ENCODE assay signal across 9 cellular contexts in genomic region chr12:54415223-54415929, GRCh38. TPM values are rescaled to one million over a fixed set of nuclear protein-coding genes. Genes with fewer than 3 reads are reported as not detected.
DNase-seq lines count a peak whose midpoint lies in the region; ATAC-seq and TF ChIP-seq lines count a peak whose summit lies in the region.
"Had no signal": no experiment of that assay in that cellular context is flagged by ENCODE, and none has a peak within 500 bp of the region (broad histone marks: within the 10 kb centered on the region; RNA-seq: fewer than 3 reads in every experiment).

No MANE protein-coding gene starts in this region.

- H3K27ac ChIP-seq in CD4-positive, alpha-beta memory T cell (ENCODE audit: low read depth, low read length): peak overlapping the region; percentile 91
- peak overlapping the region; percentile 5 to 97 (median 88) for H3K27ac ChIP-seq in gastrocnemius medialis

- H3K4me3 Mint-ChIP-seq in CD4-positive, alpha-beta memory T cell: peak overlapping the region; percentile 60 to 98 (median 97)
- H3K4me3 Mint-ChIP-seq in endothelial cell (ENCODE audit: unreplicated experiment): peak overlapping the region; percentile 79

- in situ Hi-C loops in gastrocnemius medialis (cut with MboI; ENCODE audit: low sequenced_read_pairs in 4 of 4): no loop called here

- peaks cover 80% of the 10 kb centered on the region for H3K4me1 ChIP-seq in CD4-positive, alpha-beta memory T cell (ENCODE audit: insufficient read depth, low read length)
- H3K4me1 ChIP-seq in NT2/D1 (ENCODE audit: insufficient read depth, insufficient read length) (peaks cover 13% of the 10 kb centered on the region), gastrocnemius medialis (peaks cover 48 to 56% of the 10 kb centered on the region in 2 donors)

- peaks cover 41 to 89% (median 63%) of the 10 kb centered on the region in 4 donors for H3K4me1 Mint-ChIP-seq in CD4-positive, alpha-beta memory T cell
- peaks cover 64% of the 10 kb centered on the region for H3K4me1 Mint-ChIP-seq in endothelial cell (ENCODE audit: unreplicated experiment)

- H3K27ac Mint-ChIP-seq in CD4-positive, alpha-beta memory T cell: peak overlapping the region; percentile 90 to 99 (median 98)
- peak overlapping the region; percentile 57 for H3K27ac Mint-ChIP-seq in endothelial cell (ENCODE audit: unreplicated experiment)

- CTCF ChIA-PET in CD4-positive, alpha-beta memory T cell (lab: Charles Lee; ENCODE audit: partially characterized antibody): interaction anchor here (0.8 to 14.7 kb wide), 10 partner anchors 9 to 82 kb away, joined by 3 to 379 read pairs (median 6); partner anchors contain the start of gene NCKAP1L

- H3K36me3 Mint-ChIP-seq in CD4-positive, alpha-beta memory T cell: peaks cover 9 to 33% of the 10 kb centered on the region in 2 donors
- peaks cover 24% of the 10 kb centered on the region for H3K36me3 Mint-ChIP-seq in endothelial cell (ENCODE audit: low read depth, unreplicated experiment)

- peak overlapping the region; percentile 26 for H3K9ac ChIP-seq in NT2/D1 (ENCODE audit: insufficient read length, low read depth)

- TF ChIP-seq CTCF in endothelial cell (IDR thresholded peaks at IDR 0.05; ENCODE audit: unreplicated experiment) (no peak), gastrocnemius medialis (IDR thresholded peaks at IDR 0.05 in 4 of 5, conservative IDR thresholded peaks at IDR 0.05 in 1 of 5) (no peak)

- peaks cover 11% of the 10 kb centered on the region for H3K36me3 ChIP-seq in CD4-positive, alpha-beta memory T cell (ENCODE audit: insufficient read depth, low read length)
- peaks cover 50% of the 10 kb centered on the region for H3K36me3 ChIP-seq in NT2/D1 (ENCODE audit: insufficient read depth, insufficient read length, low read length)
- no peaks in the 10 kb centered on the region for H3K36me3 ChIP-seq in gastrocnemius medialis

- no peaks in the 10 kb centered on the region for H3K27me3 ChIP-seq in CD4-positive, alpha-beta memory T cell (ENCODE audit: insufficient read depth, low read length)
- H3K27me3 ChIP-seq in NT2/D1 (ENCODE audit: insufficient read depth, insufficient read length) (peaks cover 2% of the 10 kb centered on the region), gastrocnemius medialis (peaks cover 0 to 5% (median 0%) of the 10 kb centered on the region in 3 donors)

- H3K9me3 ChIP-seq in CD4-positive, alpha-beta memory T cell (ENCODE audit: control insufficient read depth in 1 of 2, low read length in 2 of 2): no peaks in the 10 kb centered on the region
- H3K9me3 ChIP-seq in NT2/D1 (ENCODE audit: insufficient read depth, low read length): no peaks in the 10 kb centered on the region
- no peaks in the 10 kb centered on the region for H3K9me3 ChIP-seq in gastrocnemius medialis

- peak in 1 of 5 donors; percentile 16 for DNase-seq in CD4-positive, alpha-beta memory T cell
- DNase-seq in NT2/D1 (ENCODE audit: low read depth, low spot score) (no peak), endothelial cell (ENCODE audit: low spot score) (no peak), gastrocnemius medialis (no peak), NCI-H2171 (lab: John Stamatoyannopoulos, UW) (no peak)
- DNase-seq in effector CD4-positive, alpha-beta T cell: no peak
- DNase-seq: NCI-H69 had no signal

- no peak overlapping the region for H3K4me3 ChIP-seq in CD4-positive, alpha-beta memory T cell (ENCODE audit: low read length in 2 of 2)
- no peak overlapping the region for H3K4me3 ChIP-seq in NT2/D1 (ENCODE audit: insufficient read length, low read depth)
- peak overlapping the region in 1 of 4 donors; percentile 24 for H3K4me3 ChIP-seq in gastrocnemius medialis

- POLR2A ChIA-PET in CD4-positive, alpha-beta memory T cell (lab: Charles Lee; ENCODE audit: partially characterized antibody): interaction anchor here (0.8 to 11.6 kb wide), 9 partner anchors 11 to 135 kb away, joined by 3 to 213 read pairs (median 21); partner anchors contain the start of genes HNRNPA1 and NCKAP1L

- ATAC-seq in gastrocnemius medialis (no peak), GM18502 (IDR thresholded peaks at IDR 0.05; ENCODE audit: poor library complexity, unreplicated experiment) (no peak)

- TF ChIP-seq POLR2A in gastrocnemius medialis (IDR thresholded peaks at IDR 0.05): no peak

- no peaks in the 10 kb centered on the region for H3K9me3 Mint-ChIP-seq in CD4-positive, alpha-beta memory T cell
- no peaks in the 10 kb centered on the region for H3K9me3 Mint-ChIP-seq in endothelial cell (ENCODE audit: unreplicated experiment)

- no peaks in the 10 kb centered on the region for H3K27me3 Mint-ChIP-seq in CD4-positive, alpha-beta memory T cell
- H3K27me3 Mint-ChIP-seq in endothelial cell (ENCODE audit: unreplicated experiment): peaks cover 15% of the 10 kb centered on the region

- intact Hi-C loops in CD4-positive, alpha-beta memory T cell (cut with micrococcal nuclease): no loop called here
- intact Hi-C loops in gastrocnemius medialis (cut with DNase I; ENCODE audit: low total_unique reads): no loop called here

RNA-seq across cellular contexts. Expression of gene ITGA5, which starts 3.7 kb away (rescaled TPM):
- total RNA-seq in CD4-positive, alpha-beta memory T cell: 100 to 1,000 TPM; 158 to 162 TPM
- polyA plus RNA-seq in CD4-positive, alpha-beta memory T cell: 10 to 100 TPM; 28.8 to 64.7 TPM
- total RNA-seq in endothelial cell (ENCODE audit: unreplicated experiment): 688 TPM
- total RNA-seq in gastrocnemius medialis: 10 to 100 TPM; 26.5 to 34.1 (median 30.9) TPM

RNA-seq across cellular contexts. Expression of gene ZNF385A, which starts 30.8 kb away (rescaled TPM):
- total RNA-seq in CD4-positive, alpha-beta memory T cell: 1 to 10 TPM; 1.8 to 2.1 TPM
- polyA plus RNA-seq in CD4-positive, alpha-beta memory T cell: not detected
- total RNA-seq in endothelial cell (ENCODE audit: unreplicated experiment) (15.6 TPM), gastrocnemius medialis (10 to 100 TPM in 3 of 4 donors, 1 to 10 TPM in 1; 3.3 to 21.0 (median 18.3) TPM)

RNA-seq across cellular contexts. Expression of gene GPR84, which starts 51.1 kb away (rescaled TPM):
- total RNA-seq in CD4-positive, alpha-beta memory T cell: under 1 TPM in 1 of 2 experiments, not detected in 1; 0.36 TPM
- polyA plus RNA-seq in CD4-positive, alpha-beta memory T cell: not detected
- total RNA-seq in endothelial cell (ENCODE audit: unreplicated experiment): 0.41 TPM
- under 1 TPM in 2 of 4 donors, not detected in 2; 0.49 to 0.51 TPM for total RNA-seq in gastrocnemius medialis

RNA-seq across cellular contexts. Expression of gene GTSF1, which starts 58.0 kb away (rescaled TPM):
- 1 to 10 TPM; 4.2 to 7.0 TPM for total RNA-seq in CD4-positive, alpha-beta memory T cell
- polyA plus RNA-seq in CD4-positive, alpha-beta memory T cell: 10 to 100 TPM; 15.8 to 38.5 TPM
- total RNA-seq in endothelial cell (ENCODE audit: unreplicated experiment) (not detected), gastrocnemius medialis (not detected)
- total RNA-seq: lower leg skin had no signal

Comparison
In these comparisons a context has a peak if more than half of its experiments do, and no peak if none do; other contexts are left out.
1. RNA of gene ITGA5, which starts 3.7 kb away (total RNA-seq): 688 TPM in endothelial cell (single experiment) and 158 to 162 TPM in CD4-positive, alpha-beta memory T cell; 26.5 to 34.1 TPM in gastrocnemius medialis; every median in the first group is over 4 times any median in the second.